Comparison of ENCODE assay signal across 1 cellular context in the genomic region with DNA sequence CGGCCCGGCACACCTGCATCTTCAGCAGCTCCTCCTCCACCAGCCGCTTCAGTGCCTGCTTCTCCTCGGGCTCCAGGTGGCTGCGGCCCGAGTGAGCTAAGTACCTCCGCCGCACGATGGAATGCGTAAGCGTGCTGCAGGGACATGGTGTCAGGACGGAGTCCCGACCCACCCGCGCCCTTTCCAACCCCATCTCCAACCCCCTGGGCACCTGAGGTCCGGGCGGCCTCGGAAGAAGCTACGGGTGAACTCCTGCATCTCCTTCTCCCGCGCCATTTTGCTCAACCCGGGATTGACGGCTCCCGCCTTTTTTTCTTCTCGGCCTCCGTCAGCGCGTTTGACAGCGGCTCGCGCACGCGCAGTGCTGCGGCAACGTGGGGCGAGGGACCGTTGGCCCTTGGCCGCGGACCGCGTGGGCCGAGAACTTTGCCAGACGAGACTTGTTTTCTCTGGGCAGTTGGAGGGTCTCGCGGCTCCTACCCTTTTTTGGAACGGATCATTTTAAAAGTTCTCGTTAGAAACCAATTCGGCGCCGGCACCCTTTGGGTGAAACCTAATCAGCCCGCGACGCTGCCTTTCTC.
TF ChIP-seq lines count a peak whose summit lies in the region.

A gene with protein sequence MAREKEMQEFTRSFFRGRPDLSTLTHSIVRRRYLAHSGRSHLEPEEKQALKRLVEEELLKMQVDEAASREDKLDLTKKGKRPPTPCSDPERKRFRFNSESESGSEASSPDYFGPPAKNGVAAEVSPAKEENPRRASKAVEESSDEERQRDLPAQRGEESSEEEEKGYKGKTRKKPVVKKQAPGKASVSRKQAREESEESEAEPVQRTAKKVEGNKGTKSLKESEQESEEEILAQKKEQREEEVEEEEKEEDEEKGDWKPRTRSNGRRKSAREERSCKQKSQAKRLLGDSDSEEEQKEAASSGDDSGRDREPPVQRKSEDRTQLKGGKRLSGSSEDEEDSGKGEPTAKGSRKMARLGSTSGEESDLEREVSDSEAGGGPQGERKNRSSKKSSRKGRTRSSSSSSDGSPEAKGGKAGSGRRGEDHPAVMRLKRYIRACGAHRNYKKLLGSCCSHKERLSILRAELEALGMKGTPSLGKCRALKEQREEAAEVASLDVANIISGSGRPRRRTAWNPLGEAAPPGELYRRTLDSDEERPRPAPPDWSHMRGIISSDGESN (minus strand): TSS at position 288 of the 581 bp plus-strand sequence. CDS start 12 bp downstream, at position 276.

TF ChIP-seq in K562, 482 proteins besides CTCF, POLR2A, EP300 and RAD21 (continued from another document and continues in another):
- TF ChIP-seq, protein P1, sequence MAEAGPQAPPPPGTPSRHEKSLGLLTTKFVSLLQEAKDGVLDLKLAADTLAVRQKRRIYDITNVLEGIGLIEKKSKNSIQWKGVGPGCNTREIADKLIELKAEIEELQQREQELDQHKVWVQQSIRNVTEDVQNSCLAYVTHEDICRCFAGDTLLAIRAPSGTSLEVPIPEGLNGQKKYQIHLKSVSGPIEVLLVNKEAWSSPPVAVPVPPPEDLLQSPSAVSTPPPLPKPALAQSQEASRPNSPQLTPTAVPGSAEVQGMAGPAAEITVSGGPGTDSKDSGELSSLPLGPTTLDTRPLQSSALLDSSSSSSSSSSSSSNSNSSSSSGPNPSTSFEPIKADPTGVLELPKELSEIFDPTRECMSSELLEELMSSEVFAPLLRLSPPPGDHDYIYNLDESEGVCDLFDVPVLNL (CRISPR knock-in tag; IDR thresholded peaks at IDR 0.05; ENCODE audit: low read depth): no peak
- no peak for TF ChIP-seq CCNT2 (IDR thresholded peaks at IDR 0.05; ENCODE audit: borderline replicate concordance, extremely low read depth, insufficient read length, low read depth, low read length)
- TF ChIP-seq MXD1 (CRISPR knock-in tag; IDR thresholded peaks at IDR 0.05; ENCODE audit: borderline replicate concordance, poor library complexity, severe bottlenecking): peak; percentile 84
- no peak for TF ChIP-seq ESRRB (CRISPR knock-in tag; IDR thresholded peaks at IDR 0.05; ENCODE audit: borderline replicate concordance)
- TF ChIP-seq ZNF561 (CRISPR knock-in tag; conservative IDR thresholded peaks at IDR 0.05): no peak
- no peak for TF ChIP-seq RBM17 (IDR thresholded peaks at IDR 0.05; ENCODE audit: borderline replicate concordance, low read depth, low read length)
- TF ChIP-seq ZNF253 (CRISPR knock-in tag; conservative IDR thresholded peaks at IDR 0.05): no peak
- TF ChIP-seq, protein P2, sequence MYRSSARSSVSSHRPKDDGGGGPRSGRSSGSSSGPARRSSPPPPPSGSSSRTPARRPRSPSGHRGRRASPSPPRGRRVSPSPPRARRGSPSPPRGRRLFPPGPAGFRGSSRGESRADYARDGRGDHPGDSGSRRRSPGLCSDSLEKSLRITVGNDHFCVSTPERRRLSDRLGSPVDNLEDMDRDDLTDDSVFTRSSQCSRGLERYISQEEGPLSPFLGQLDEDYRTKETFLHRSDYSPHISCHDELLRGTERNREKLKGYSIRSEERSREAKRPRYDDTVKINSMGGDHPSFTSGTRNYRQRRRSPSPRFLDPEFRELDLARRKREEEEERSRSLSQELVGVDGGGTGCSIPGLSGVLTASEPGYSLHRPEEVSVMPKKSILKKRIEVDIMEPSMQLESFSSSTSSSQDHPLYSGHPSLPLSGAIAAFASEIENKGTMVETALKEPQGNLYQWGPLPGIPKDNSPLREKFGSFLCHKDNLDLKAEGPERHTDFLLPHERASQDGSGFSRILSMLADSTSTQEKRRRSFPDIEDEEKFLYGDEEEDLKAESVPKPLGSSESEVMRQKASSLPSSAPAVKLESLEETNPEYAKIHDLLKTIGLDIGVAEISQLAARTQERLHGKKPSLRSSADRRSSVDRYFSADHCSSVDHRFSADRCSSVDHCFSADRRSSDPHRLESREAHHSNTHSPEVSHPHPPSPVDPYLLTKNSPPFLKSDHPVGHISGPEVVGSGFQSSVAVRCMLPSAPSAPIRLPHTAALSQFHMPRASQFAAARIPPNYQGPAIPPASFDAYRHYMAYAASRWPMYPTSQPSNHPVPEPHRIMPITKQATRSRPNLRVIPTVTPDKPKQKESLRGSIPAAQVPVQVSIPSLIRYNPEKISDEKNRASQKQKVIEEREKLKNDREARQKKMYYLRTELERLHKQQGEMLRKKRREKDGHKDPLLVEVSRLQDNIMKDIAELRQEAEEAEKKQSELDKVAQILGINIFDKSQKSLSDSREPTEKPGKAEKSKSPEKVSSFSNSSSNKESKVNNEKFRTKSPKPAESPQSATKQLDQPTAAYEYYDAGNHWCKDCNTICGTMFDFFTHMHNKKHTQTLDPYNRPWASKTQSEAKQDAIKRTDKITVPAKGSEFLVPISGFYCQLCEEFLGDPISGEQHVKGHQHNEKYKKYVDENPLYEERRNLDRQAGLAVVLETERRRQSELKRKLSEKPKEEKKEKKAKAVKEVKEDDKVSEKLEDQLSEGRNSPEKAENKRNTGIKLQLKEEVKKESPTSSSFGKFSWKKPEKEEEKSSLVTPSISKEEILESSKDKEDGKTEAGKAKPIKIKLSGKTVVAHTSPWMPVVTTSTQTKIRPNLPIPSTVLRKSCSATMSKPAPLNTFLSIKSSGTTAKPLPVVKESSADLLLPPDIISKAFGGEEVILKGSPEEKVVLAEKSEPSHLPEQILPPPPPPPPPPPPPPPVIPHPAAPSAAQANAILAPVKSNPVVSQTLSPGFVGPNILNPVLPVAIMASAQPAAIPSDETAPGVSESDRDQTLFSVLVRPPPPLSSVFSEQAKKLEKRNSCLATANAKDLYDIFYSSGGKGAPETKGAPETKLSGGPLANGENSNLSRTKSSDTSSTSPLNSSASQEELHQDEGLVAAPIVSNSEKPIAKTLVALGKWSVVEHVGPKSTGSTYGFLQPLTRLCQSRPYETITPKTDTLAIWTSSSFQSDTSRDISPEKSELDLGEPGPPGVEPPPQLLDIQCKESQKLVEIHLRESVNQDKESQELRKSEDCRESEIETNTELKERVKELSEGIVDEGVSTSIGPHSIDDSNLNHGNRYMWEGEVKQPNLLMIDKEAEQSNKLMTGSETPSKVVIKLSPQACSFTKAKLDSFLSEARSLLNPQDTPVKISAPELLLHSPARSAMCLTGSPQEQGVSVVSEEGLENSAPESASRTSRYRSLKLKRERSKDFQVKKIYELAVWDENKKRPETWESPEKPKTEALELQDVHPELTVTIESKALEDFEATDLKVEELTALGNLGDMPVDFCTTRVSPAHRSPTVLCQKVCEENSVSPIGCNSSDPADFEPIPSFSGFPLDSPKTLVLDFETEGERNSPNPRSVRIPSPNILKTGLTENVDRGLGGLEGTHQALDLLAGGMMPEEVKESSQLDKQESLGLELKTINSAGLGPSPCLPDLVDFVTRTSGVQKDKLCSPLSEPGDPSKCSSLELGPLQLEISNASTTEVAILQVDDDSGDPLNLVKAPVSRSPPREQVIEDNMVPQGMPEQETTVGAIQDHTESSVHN (IDR thresholded peaks at IDR 0.05; ENCODE audit: borderline replicate concordance in 1 of 2, low read depth in 1 of 2): no peak
- TF ChIP-seq ZNF134 (CRISPR knock-in tag; conservative IDR thresholded peaks at IDR 0.05): no peak
- no peak for TF ChIP-seq ZNF232 (CRISPR knock-in tag; IDR thresholded peaks at IDR 0.05)
- TF ChIP-seq, protein P3, sequence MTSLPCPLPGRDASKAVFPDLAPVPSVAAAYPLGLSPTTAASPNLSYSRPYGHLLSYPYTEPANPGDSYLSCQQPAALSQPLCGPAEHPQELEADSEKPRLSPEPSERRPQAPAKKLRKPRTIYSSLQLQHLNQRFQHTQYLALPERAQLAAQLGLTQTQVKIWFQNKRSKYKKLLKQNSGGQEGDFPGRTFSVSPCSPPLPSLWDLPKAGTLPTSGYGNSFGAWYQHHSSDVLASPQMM (CRISPR knock-in tag; IDR thresholded peaks at IDR 0.05): no peak
- no peak for TF ChIP-seq ZBTB12 (CRISPR knock-in tag; IDR thresholded peaks at IDR 0.05)
- TF ChIP-seq CTCFL (IDR thresholded peaks at IDR 0.05; ENCODE audit: borderline replicate concordance, insufficient read depth, low read depth, low read length, poor library complexity, severe bottlenecking): no peak
- TF ChIP-seq MAFF (IDR thresholded peaks at IDR 0.05; ENCODE audit: low read length): no peak
- no peak for TF ChIP-seq KLF13 (tag; IDR thresholded peaks at IDR 0.05; ENCODE audit: borderline replicate concordance, low read depth)
- TF ChIP-seq TCF3 (CRISPR knock-in tag; IDR thresholded peaks at IDR 0.05): 0 out of 2 replicates have a peak, but pooled peaks have one; percentile 13
- TF ChIP-seq KDM5B (IDR thresholded peaks at IDR 0.05; ENCODE audit: insufficient replicate concordance, low read depth, low read length): no peak
- TF ChIP-seq ZKSCAN8 (CRISPR knock-in tag; IDR thresholded peaks at IDR 0.05): peak; percentile 26; the same call in 1 of the 2 replicates
- TF ChIP-seq ZKSCAN3 (CRISPR knock-in tag; IDR thresholded peaks at IDR 0.05): no peak
- no peak for TF ChIP-seq KHSRP (IDR thresholded peaks at IDR 0.05)
- TF ChIP-seq JUND (IDR thresholded peaks at IDR 0.05; ENCODE audit: borderline replicate concordance, low read depth, low read length): no peak
- no peak for TF ChIP-seq JUND (tag; IDR thresholded peaks at IDR 0.05; ENCODE audit: borderline replicate concordance, low read depth, low read length)
- TF ChIP-seq, protein P4, sequence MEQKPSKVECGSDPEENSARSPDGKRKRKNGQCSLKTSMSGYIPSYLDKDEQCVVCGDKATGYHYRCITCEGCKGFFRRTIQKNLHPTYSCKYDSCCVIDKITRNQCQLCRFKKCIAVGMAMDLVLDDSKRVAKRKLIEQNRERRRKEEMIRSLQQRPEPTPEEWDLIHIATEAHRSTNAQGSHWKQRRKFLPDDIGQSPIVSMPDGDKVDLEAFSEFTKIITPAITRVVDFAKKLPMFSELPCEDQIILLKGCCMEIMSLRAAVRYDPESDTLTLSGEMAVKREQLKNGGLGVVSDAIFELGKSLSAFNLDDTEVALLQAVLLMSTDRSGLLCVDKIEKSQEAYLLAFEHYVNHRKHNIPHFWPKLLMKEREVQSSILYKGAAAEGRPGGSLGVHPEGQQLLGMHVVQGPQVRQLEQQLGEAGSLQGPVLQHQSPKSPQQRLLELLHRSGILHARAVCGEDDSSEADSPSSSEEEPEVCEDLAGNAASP (IDR thresholded peaks at IDR 0.05): no peak
- TF ChIP-seq, protein P5, sequence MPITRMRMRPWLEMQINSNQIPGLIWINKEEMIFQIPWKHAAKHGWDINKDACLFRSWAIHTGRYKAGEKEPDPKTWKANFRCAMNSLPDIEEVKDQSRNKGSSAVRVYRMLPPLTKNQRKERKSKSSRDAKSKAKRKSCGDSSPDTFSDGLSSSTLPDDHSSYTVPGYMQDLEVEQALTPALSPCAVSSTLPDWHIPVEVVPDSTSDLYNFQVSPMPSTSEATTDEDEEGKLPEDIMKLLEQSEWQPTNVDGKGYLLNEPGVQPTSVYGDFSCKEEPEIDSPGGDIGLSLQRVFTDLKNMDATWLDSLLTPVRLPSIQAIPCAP (CRISPR knock-in tag; IDR thresholded peaks at IDR 0.05; ENCODE audit: borderline replicate concordance): no peak
- TF ChIP-seq C11orf30 (IDR thresholded peaks at IDR 0.05; ENCODE audit: low read depth): no peak
- TF ChIP-seq ZNF707 (CRISPR knock-in tag; conservative IDR thresholded peaks at IDR 0.05): no peak
- TF ChIP-seq SMAD4 (CRISPR knock-in tag; conservative IDR thresholded peaks at IDR 0.05): 0 out of 2 replicates have a peak, but pooled peaks have one; percentile 38
- no peak for TF ChIP-seq ZNF699 (CRISPR knock-in tag; IDR thresholded peaks at IDR 0.05; ENCODE audit: insufficient replicate concordance)
- no peak for TF ChIP-seq DPF2 (IDR thresholded peaks at IDR 0.05)
- TF ChIP-seq TSHZ1 (CRISPR knock-in tag; IDR thresholded peaks at IDR 0.05): no peak
- peak; percentile 90 for TF ChIP-seq MAX (CRISPR knock-in tag; IDR thresholded peaks at IDR 0.05)
